Comparison of ENCODE assay signal across 1 cellular context in genomic region chr12:132427999-132428871, GRCh38.
TF ChIP-seq lines count a peak whose summit lies in the region.

No MANE protein-coding gene starts in this region.

TF ChIP-seq in HepG2, 621 proteins besides CTCF, POLR2A, EP300 and RAD21 (continued from another document and continues in another):
- TF ChIP-seq, protein P1, sequence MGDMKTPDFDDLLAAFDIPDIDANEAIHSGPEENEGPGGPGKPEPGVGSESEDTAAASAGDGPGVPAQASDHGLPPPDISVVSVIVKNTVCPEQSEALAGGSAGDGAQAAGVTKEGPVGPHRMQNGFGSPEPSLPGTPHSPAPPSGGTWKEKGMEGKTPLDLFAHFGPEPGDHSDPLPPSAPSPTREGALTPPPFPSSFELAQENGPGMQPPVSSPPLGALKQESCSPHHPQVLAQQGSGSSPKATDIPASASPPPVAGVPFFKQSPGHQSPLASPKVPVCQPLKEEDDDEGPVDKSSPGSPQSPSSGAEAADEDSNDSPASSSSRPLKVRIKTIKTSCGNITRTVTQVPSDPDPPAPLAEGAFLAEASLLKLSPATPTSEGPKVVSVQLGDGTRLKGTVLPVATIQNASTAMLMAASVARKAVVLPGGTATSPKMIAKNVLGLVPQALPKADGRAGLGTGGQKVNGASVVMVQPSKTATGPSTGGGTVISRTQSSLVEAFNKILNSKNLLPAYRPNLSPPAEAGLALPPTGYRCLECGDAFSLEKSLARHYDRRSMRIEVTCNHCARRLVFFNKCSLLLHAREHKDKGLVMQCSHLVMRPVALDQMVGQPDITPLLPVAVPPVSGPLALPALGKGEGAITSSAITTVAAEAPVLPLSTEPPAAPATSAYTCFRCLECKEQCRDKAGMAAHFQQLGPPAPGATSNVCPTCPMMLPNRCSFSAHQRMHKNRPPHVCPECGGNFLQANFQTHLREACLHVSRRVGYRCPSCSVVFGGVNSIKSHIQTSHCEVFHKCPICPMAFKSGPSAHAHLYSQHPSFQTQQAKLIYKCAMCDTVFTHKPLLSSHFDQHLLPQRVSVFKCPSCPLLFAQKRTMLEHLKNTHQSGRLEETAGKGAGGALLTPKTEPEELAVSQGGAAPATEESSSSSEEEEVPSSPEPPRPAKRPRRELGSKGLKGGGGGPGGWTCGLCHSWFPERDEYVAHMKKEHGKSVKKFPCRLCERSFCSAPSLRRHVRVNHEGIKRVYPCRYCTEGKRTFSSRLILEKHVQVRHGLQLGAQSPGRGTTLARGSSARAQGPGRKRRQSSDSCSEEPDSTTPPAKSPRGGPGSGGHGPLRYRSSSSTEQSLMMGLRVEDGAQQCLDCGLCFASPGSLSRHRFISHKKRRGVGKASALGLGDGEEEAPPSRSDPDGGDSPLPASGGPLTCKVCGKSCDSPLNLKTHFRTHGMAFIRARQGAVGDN (CRISPR knock-in tag; IDR thresholded peaks at IDR 0.05): peak; percentile 63
- TF ChIP-seq PAF1 (CRISPR knock-in tag; IDR thresholded peaks at IDR 0.05) (no peak), NCOA5 (CRISPR knock-in tag; IDR thresholded peaks at IDR 0.05) (no peak), ZNF878 (CRISPR knock-in tag; IDR thresholded peaks at IDR 0.05) (no peak), SOX13 (IDR thresholded peaks at IDR 0.05) (no peak), SOX13 (CRISPR knock-in tag; conservative IDR thresholded peaks at IDR 0.05 in 1 of 2, IDR thresholded peaks at IDR 0.05 in 1 of 2) (no peak), ZSCAN20 (CRISPR knock-in tag; IDR thresholded peaks at IDR 0.05; ENCODE audit: borderline replicate concordance) (no peak), TBP (CRISPR knock-in tag; IDR thresholded peaks at IDR 0.05) (no peak), SRY (CRISPR knock-in tag; IDR thresholded peaks at IDR 0.05) (no peak), ZNF770 (CRISPR knock-in tag; IDR thresholded peaks at IDR 0.05) (no peak), GATAD1 (CRISPR knock-in tag; IDR thresholded peaks at IDR 0.05) (no peak), EHMT2 (IDR thresholded peaks at IDR 0.05; ENCODE audit: borderline replicate concordance, low read depth, low read length) (no peak), HNRNPLL (IDR thresholded peaks at IDR 0.05; ENCODE audit: low read depth, low read length, poor library complexity, severe bottlenecking) (peak; percentile 2), KLF6 (CRISPR knock-in tag; IDR thresholded peaks at IDR 0.05) (no peak), PTBP1 (IDR thresholded peaks at IDR 0.05; ENCODE audit: low read depth, low read length, poor library complexity, severe bottlenecking) (no peak), BCLAF1 (IDR thresholded peaks at IDR 0.05) (no peak), ZNF282 (IDR thresholded peaks at IDR 0.05; ENCODE audit: partially characterized antibody) (no peak), ZGPAT (CRISPR knock-in tag; IDR thresholded peaks at IDR 0.05) (no peak), NR2F1 (CRISPR knock-in tag; IDR thresholded peaks at IDR 0.05) (no peak), ELF3 (CRISPR knock-in tag; IDR thresholded peaks at IDR 0.05) (no peak), ZNF766 (CRISPR knock-in tag; IDR thresholded peaks at IDR 0.05; ENCODE audit: borderline replicate concordance) (no peak), KDM1A (CRISPR knock-in tag; IDR thresholded peaks at IDR 0.05) (no peak), TAF15 (IDR thresholded peaks at IDR 0.05; ENCODE audit: low read depth, low read length, poor library complexity, severe bottlenecking) (no peak), ZNF557 (CRISPR knock-in tag; IDR thresholded peaks at IDR 0.05) (no peak), IRX3 (CRISPR knock-in tag; IDR thresholded peaks at IDR 0.05; ENCODE audit: borderline replicate concordance, low read depth) (no peak), ZZZ3 (CRISPR knock-in tag; IDR thresholded peaks at IDR 0.05; ENCODE audit: borderline replicate concordance) (no peak), MAX (IDR thresholded peaks at IDR 0.05) (peak; percentile 18; the same call in 1 of the 2 replicates), ZNF331 (CRISPR knock-in tag; IDR thresholded peaks at IDR 0.05) (no peak), ELF1 (CRISPR knock-in tag; IDR thresholded peaks at IDR 0.05) (0 out of 2 replicates have a peak, but pooled peaks have one; percentile 25), GMEB2 (CRISPR knock-in tag; IDR thresholded peaks at IDR 0.05; ENCODE audit: low read depth) (no peak), ZNF121 (CRISPR knock-in tag; IDR thresholded peaks at IDR 0.05) (no peak), ZNF354B (CRISPR knock-in tag; IDR thresholded peaks at IDR 0.05) (no peak), PRMT3 (CRISPR knock-in tag; IDR thresholded peaks at IDR 0.05; ENCODE audit: borderline replicate concordance, low read depth) (no peak), SSRP1 (CRISPR knock-in tag; IDR thresholded peaks at IDR 0.05) (no peak)
- TF ChIP-seq, protein P2, sequence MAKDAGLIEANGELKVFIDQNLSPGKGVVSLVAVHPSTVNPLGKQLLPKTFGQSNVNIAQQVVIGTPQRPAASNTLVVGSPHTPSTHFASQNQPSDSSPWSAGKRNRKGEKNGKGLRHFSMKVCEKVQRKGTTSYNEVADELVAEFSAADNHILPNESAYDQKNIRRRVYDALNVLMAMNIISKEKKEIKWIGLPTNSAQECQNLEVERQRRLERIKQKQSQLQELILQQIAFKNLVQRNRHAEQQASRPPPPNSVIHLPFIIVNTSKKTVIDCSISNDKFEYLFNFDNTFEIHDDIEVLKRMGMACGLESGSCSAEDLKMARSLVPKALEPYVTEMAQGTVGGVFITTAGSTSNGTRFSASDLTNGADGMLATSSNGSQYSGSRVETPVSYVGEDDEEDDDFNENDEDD (CRISPR knock-in tag; IDR thresholded peaks at IDR 0.05; ENCODE audit: borderline replicate concordance): no peak
- TF ChIP-seq, protein P3, sequence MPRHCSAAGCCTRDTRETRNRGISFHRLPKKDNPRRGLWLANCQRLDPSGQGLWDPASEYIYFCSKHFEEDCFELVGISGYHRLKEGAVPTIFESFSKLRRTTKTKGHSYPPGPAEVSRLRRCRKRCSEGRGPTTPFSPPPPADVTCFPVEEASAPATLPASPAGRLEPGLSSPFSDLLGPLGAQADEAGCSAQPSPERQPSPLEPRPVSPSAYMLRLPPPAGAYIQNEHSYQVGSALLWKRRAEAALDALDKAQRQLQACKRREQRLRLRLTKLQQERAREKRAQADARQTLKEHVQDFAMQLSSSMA (CRISPR knock-in tag; IDR thresholded peaks at IDR 0.05): no peak
- TF ChIP-seq, protein P4, sequence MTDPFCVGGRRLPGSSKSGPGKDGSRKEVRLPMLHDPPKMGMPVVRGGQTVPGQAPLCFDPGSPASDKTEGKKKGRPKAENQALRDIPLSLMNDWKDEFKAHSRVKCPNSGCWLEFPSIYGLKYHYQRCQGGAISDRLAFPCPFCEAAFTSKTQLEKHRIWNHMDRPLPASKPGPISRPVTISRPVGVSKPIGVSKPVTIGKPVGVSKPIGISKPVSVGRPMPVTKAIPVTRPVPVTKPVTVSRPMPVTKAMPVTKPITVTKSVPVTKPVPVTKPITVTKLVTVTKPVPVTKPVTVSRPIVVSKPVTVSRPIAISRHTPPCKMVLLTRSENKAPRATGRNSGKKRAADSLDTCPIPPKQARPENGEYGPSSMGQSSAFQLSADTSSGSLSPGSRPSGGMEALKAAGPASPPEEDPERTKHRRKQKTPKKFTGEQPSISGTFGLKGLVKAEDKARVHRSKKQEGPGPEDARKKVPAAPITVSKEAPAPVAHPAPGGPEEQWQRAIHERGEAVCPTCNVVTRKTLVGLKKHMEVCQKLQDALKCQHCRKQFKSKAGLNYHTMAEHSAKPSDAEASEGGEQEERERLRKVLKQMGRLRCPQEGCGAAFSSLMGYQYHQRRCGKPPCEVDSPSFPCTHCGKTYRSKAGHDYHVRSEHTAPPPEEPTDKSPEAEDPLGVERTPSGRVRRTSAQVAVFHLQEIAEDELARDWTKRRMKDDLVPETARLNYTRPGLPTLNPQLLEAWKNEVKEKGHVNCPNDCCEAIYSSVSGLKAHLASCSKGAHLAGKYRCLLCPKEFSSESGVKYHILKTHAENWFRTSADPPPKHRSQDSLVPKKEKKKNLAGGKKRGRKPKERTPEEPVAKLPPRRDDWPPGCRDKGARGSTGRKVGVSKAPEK (CRISPR knock-in tag; IDR thresholded peaks at IDR 0.05; ENCODE audit: borderline replicate concordance): peak; percentile 67; the same call in 1 of the 2 replicates
- TF ChIP-seq, protein P5, sequence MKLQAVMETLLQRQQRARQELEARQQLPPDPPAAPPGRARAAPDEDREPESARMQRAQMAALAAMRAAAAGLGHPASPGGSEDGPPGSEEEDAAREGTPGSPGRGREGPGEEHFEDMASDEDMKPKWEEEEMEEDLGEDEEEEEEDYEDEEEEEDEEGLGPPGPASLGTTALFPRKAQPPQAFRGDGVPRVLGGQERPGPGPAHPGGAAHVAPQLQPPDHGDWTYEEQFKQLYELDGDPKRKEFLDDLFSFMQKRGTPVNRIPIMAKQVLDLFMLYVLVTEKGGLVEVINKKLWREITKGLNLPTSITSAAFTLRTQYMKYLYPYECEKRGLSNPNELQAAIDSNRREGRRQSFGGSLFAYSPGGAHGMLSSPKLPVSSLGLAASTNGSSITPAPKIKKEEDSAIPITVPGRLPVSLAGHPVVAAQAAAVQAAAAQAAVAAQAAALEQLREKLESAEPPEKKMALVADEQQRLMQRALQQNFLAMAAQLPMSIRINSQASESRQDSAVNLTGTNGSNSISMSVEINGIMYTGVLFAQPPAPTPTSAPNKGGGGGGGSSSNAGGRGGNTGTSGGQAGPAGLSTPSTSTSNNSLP (IDR thresholded peaks at IDR 0.05; ENCODE audit: low read depth, low read length): no peak
- TF ChIP-seq, protein P6, sequence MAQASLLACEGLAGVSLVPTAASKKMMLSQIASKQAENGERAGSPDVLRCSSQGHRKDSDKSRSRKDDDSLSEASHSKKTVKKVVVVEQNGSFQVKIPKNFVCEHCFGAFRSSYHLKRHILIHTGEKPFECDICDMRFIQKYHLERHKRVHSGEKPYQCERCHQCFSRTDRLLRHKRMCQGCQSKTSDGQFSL (CRISPR knock-in tag; IDR thresholded peaks at IDR 0.05): no peak
- TF ChIP-seq, protein P7, sequence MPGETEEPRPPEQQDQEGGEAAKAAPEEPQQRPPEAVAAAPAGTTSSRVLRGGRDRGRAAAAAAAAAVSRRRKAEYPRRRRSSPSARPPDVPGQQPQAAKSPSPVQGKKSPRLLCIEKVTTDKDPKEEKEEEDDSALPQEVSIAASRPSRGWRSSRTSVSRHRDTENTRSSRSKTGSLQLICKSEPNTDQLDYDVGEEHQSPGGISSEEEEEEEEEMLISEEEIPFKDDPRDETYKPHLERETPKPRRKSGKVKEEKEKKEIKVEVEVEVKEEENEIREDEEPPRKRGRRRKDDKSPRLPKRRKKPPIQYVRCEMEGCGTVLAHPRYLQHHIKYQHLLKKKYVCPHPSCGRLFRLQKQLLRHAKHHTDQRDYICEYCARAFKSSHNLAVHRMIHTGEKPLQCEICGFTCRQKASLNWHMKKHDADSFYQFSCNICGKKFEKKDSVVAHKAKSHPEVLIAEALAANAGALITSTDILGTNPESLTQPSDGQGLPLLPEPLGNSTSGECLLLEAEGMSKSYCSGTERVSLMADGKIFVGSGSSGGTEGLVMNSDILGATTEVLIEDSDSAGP (CRISPR knock-in tag; IDR thresholded peaks at IDR 0.05; ENCODE audit: borderline replicate concordance): no peak
